8 cellular contexts compared by ENCODE assay signal in the genomic region with DNA sequence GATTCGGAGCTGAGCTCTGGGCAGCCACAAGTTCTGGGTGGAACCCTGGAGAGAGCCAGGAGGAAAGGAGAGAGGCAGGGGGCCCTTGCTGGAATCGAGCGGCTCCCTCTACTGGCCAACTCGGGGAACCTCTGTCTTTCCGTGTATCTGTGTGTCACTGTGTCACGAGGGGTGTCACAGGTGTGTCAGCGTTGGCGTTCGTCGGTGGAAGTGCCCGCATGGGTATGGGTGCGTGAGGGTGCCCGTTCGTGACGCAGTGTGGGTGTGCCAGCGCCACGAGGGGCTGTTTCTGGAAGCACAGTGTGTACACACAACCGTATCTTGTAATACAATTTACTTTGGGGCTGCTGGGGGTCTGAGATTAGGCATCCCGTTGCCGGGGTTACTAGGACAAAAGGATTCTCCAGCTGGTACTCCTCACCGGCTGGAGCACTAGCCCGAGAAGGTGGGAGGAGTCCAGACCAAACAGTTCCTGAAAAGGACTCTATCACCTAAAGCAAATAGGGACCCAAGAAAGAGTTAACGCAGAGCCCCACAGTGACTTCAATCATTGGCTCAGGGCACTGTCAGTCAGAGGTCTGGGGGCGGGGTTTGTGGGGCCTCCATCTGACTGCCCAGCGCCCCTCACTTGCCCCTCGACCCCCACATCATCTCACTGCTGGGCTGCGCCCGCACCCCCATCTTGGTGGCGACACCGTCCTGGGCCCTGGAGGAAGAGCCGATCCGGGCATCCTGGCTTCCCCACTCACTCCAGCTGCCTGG. TPM values are rescaled to one million over a fixed set of nuclear protein-coding genes. Genes with fewer than 3 reads are reported as not detected.
A peak's percentile ranks its signal among the peaks of the same experiment; 100 is the strongest.
DNase-seq lines count a peak whose midpoint lies in the region; ATAC-seq, FAIRE-seq and TF ChIP-seq lines count a peak whose summit lies in the region.

No MANE protein-coding gene starts in this region.

- peak overlapping the region; percentile 93 for H3K4me3 Mint-ChIP-seq in activated naive CD8-positive, alpha-beta T cell

- ATAC-seq in HG02759 (IDR thresholded peaks at IDR 0.05; ENCODE audit: unreplicated experiment): peak; percentile 38
- peak; percentile 77 for ATAC-seq in Right ventricle myocardium inferior
- peak; percentile 63 to 80 (median 70) for ATAC-seq in pancreas

- FAIRE-seq in pancreas (lab: Jason Lieb, UNC): no peak

- H3K27me3 ChIP-seq in GM06990 (replicated peaks; ENCODE audit: control insufficient read depth, insufficient read depth, low read length) (no peaks in the 10 kb centered on the region), pancreas (no peaks in the 10 kb centered on the region), tibial nerve (no peaks in the 10 kb centered on the region)

- intact Hi-C loops in Right ventricle myocardium inferior (cut with DNase I) (loop anchor here (1.0 to 5.0 kb wide), 3 partner anchors 21 to 174 kb away; partner anchors contain the start of genes DDX6 and DPAGT1), pancreas (cut with DNase I) (no loop called here)

- H3K27ac ChIP-seq in pancreas: peak overlapping the region; percentile 92 to 99 (median 97)
- H3K27ac ChIP-seq in tibial nerve: peak overlapping the region; percentile 89 to 97 (median 92)

- peak in 1 of 2 donors; percentile 23 for TF ChIP-seq POLR2A in tibial nerve (IDR thresholded peaks at IDR 0.05)

- TF ChIP-seq CTCF in GM06990 (IDR thresholded peaks at IDR 0.05; ENCODE audit: insufficient read depth, low read length, poor library complexity, severe bottlenecking) (peak; percentile 92), pancreas (IDR thresholded peaks at IDR 0.05) (peak; percentile 78 to 94 (median 86)), tibial nerve (IDR thresholded peaks at IDR 0.05) (peak; percentile 90 to 98 (median 96))

- H3K9me3 ChIP-seq in pancreas (no peaks in the 10 kb centered on the region), tibial nerve (no peaks in the 10 kb centered on the region)

- H3K9me3 Mint-ChIP-seq in activated naive CD8-positive, alpha-beta T cell (ENCODE audit: low read depth): no peaks in the 10 kb centered on the region

- peak; percentile 81 for DNase-seq in GM06990 (ENCODE audit: extremely low read depth, insufficient read length)
- peak; percentile 80 for DNase-seq in NCI-H128 (lab: John Stamatoyannopoulos, UW; ENCODE audit: unreplicated experiment)
- peak; percentile 90 for DNase-seq in SKM-1 (lab: John Stamatoyannopoulos, UW; ENCODE audit: unreplicated experiment)
- peak; percentile 86 for DNase-seq in Right ventricle myocardium inferior (ENCODE audit: missing footprints)
- DNase-seq in pancreas: peak; percentile 91 to 95 (median 94)
- DNase-seq in tibial nerve (ENCODE audit: low spot score in 2 of 2): peak; percentile 87 to 92

- peak overlapping the region; percentile 70 for H3K4me3 ChIP-seq in GM06990 (replicated peaks; ENCODE audit: low read depth, low read length)
- peak overlapping the region; percentile 39 to 70 (median 61) for H3K4me3 ChIP-seq in pancreas
- peak overlapping the region; percentile 51 to 79 (median 66) for H3K4me3 ChIP-seq in tibial nerve

- peak; percentile 72 to 74 for TF ChIP-seq EP300 in tibial nerve (IDR thresholded peaks at IDR 0.05)

- WGBS in pancreas, 2 donors: 0 to 1% methylated on average over 32 of the region's 32 CpGs
- WGBS in tibial nerve, 2 donors: 0% methylated on average over 19 to 30 of the region's 32 CpGs

- no peaks in the 10 kb centered on the region for H3K36me3 Mint-ChIP-seq in activated naive CD8-positive, alpha-beta T cell

- H3K4me1 ChIP-seq in pancreas (peaks cover 0 to 10% (median 5%) of the 10 kb centered on the region in 3 donors), tibial nerve (peaks cover 0 to 50% (median 26%) of the 10 kb centered on the region in 4 donors)

- H3K4me1 Mint-ChIP-seq in activated naive CD8-positive, alpha-beta T cell (ENCODE audit: low read depth): peaks cover 59% of the 10 kb centered on the region

- H3K36me3 ChIP-seq in GM06990 (ENCODE audit: control insufficient read depth, insufficient read depth, low read length): no peaks in the 10 kb centered on the region
- H3K36me3 ChIP-seq in pancreas: no peaks in the 10 kb centered on the region
- no peaks in the 10 kb centered on the region for H3K36me3 ChIP-seq in tibial nerve

- no peaks in the 10 kb centered on the region for H3K27me3 Mint-ChIP-seq in activated naive CD8-positive, alpha-beta T cell

- H3K27ac Mint-ChIP-seq in activated naive CD8-positive, alpha-beta T cell: peak overlapping the region; percentile 98

RNA-seq across cellular contexts. Expression of gene BCL9L, which starts 2.6 kb away (rescaled TPM):
- total RNA-seq in Right ventricle myocardium inferior (44.5 TPM), pancreas (10 to 100 TPM; 15.2 to 40.8 (median 23.3) TPM), tibial nerve (10 to 100 TPM; 15.7 to 36.0 (median 28.5) TPM)
- polyA plus RNA-seq in pancreas: 10 to 100 TPM in 1 of 2 donors, 1 to 10 TPM in 1; 6.5 to 31.4 TPM

RNA-seq across cellular contexts. Expression of gene UPK2, which starts 27.8 kb away (rescaled TPM):
- total RNA-seq in Right ventricle myocardium inferior (not detected), pancreas (under 1 TPM in 1 of 6 donors, not detected in 5; 0.16 TPM), tibial nerve (not detected)
- under 1 TPM; 0.09 to 0.19 TPM for polyA plus RNA-seq in pancreas

RNA-seq across cellular contexts. Expression of gene FOXR1, which starts 43.3 kb away (rescaled TPM):
- total RNA-seq in Right ventricle myocardium inferior (not detected), pancreas (not detected), tibial nerve (not detected)
- not detected for polyA plus RNA-seq in pancreas

RNA-seq across cellular contexts. Expression of gene CXCR5, which starts 44.6 kb away (rescaled TPM):
- not detected for total RNA-seq in Right ventricle myocardium inferior
- total RNA-seq in pancreas: under 1 TPM; 0.06 to 0.20 (median 0.12) TPM
- under 1 TPM; 0.11 to 0.19 TPM for polyA plus RNA-seq in pancreas
- not detected for total RNA-seq in tibial nerve

Comparison
In these comparisons a context has a peak if more than half of its experiments do, and no peak if none do; other contexts are left out.
1. Peak in every context shown above with its lines: DNase-seq, ATAC-seq, H3K4me3 ChIP-seq and H3K27ac ChIP-seq.